1 cellular context compared by ENCODE assay signal in the genomic region with DNA sequence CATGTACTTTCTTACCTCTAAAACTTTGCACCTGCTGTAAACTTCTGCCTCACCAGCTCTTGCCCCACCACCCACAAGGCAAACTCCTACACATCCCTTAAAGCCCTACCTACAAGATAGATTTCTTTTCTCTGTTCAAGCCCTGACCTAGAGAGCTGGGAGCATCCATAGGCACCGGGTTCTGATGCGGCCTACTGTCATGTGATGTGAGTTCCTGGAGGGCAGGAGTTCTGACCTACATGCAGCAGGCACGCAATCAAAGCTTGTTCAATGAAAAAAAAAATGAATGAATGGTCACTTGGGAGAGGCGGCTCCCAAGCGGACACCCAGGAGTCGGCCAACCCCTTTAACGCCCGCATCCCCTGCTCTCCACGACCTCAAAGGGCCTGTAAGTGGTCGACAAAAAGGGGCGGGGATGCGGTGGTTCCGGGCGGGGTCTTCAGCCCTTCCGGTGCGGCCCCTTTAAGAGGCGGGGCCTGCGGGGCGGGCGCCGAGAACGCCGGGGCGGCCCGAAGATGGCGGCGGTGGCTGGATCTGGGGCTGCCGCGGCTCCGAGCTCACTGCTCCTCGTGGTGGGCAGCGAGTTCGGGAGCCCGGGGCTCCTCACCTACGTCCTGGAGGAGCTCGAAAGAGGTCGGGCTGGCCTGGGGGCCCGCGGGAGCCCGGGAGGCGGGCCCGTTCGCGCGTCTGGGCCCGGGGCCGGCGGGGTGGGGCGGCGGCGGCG.
A peak's percentile ranks its signal among the peaks of the same experiment; 100 is the strongest.
TF ChIP-seq lines count a peak whose summit lies in the region.

A gene with protein sequence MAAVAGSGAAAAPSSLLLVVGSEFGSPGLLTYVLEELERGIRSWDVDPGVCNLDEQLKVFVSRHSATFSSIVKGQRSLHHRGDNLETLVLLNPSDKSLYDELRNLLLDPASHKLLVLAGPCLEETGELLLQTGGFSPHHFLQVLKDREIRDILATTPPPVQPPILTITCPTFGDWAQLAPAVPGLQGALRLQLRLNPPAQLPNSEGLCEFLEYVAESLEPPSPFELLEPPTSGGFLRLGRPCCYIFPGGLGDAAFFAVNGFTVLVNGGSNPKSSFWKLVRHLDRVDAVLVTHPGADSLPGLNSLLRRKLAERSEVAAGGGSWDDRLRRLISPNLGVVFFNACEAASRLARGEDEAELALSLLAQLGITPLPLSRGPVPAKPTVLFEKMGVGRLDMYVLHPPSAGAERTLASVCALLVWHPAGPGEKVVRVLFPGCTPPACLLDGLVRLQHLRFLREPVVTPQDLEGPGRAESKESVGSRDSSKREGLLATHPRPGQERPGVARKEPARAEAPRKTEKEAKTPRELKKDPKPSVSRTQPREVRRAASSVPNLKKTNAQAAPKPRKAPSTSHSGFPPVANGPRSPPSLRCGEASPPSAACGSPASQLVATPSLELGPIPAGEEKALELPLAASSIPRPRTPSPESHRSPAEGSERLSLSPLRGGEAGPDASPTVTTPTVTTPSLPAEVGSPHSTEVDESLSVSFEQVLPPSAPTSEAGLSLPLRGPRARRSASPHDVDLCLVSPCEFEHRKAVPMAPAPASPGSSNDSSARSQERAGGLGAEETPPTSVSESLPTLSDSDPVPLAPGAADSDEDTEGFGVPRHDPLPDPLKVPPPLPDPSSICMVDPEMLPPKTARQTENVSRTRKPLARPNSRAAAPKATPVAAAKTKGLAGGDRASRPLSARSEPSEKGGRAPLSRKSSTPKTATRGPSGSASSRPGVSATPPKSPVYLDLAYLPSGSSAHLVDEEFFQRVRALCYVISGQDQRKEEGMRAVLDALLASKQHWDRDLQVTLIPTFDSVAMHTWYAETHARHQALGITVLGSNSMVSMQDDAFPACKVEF (plus strand): TSS at position 493 of the 724 bp plus-strand sequence. CDS start 23 bp downstream, at position 516.

TF ChIP-seq in K562, 482 proteins besides CTCF, POLR2A, EP300 and RAD21 (continued from another document and continues in another):
- TF ChIP-seq, protein P1, sequence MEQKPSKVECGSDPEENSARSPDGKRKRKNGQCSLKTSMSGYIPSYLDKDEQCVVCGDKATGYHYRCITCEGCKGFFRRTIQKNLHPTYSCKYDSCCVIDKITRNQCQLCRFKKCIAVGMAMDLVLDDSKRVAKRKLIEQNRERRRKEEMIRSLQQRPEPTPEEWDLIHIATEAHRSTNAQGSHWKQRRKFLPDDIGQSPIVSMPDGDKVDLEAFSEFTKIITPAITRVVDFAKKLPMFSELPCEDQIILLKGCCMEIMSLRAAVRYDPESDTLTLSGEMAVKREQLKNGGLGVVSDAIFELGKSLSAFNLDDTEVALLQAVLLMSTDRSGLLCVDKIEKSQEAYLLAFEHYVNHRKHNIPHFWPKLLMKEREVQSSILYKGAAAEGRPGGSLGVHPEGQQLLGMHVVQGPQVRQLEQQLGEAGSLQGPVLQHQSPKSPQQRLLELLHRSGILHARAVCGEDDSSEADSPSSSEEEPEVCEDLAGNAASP (IDR thresholded peaks at IDR 0.05): no peak
- TF ChIP-seq ELF4 (CRISPR knock-in tag; IDR thresholded peaks at IDR 0.05) (no peak), SPI1 (IDR thresholded peaks at IDR 0.05; ENCODE audit: borderline replicate concordance, low read depth, low read length) (no peak), ZNF274 (IDR thresholded peaks at IDR 0.05; ENCODE audit: borderline replicate concordance, low read depth, low read length) (no peak), ZNF197 (CRISPR knock-in tag; IDR thresholded peaks at IDR 0.05; ENCODE audit: low read depth) (no peak), FOXK2 (conservative IDR thresholded peaks at IDR 0.05 in 1 of 2, IDR thresholded peaks at IDR 0.05 in 1 of 2; ENCODE audit: low read depth in 2 of 2) (no peak), SUPT5H (IDR thresholded peaks at IDR 0.05) (peak; percentile 79), HNRNPLL (IDR thresholded peaks at IDR 0.05; ENCODE audit: low read depth, low read length, poor library complexity, severe bottlenecking) (peak; percentile 27), NBN (IDR thresholded peaks at IDR 0.05; ENCODE audit: low read depth) (no peak), KHSRP (IDR thresholded peaks at IDR 0.05) (no peak), FOXM1 (IDR thresholded peaks at IDR 0.05; ENCODE audit: low read depth) (no peak), FOXM1 (CRISPR knock-in tag; IDR thresholded peaks at IDR 0.05; ENCODE audit: low read depth) (no peak), SP1 (CRISPR knock-in tag; IDR thresholded peaks at IDR 0.05) (peak; percentile 69), LCOR (CRISPR knock-in tag; IDR thresholded peaks at IDR 0.05) (no peak), CHD1 (IDR thresholded peaks at IDR 0.05; ENCODE audit: low read length) (no peak), ZNF785 (CRISPR knock-in tag; IDR thresholded peaks at IDR 0.05) (no peak), NR4A1 (CRISPR knock-in tag; IDR thresholded peaks at IDR 0.05) (no peak), NR4A1 (tag; IDR thresholded peaks at IDR 0.05) (no peak), DIDO1 (tag; IDR thresholded peaks at IDR 0.05; ENCODE audit: low read depth) (no peak), OTX1 (CRISPR knock-in tag; IDR thresholded peaks at IDR 0.05) (no peak), CEBPG (CRISPR knock-in tag; IDR thresholded peaks at IDR 0.05) (no peak), CEBPG (tag; conservative IDR thresholded peaks at IDR 0.05 in 1 of 2, IDR thresholded peaks at IDR 0.05 in 1 of 2) (no peak), HIVEP1 (CRISPR knock-in tag; IDR thresholded peaks at IDR 0.05) (no peak), ZNF282 (CRISPR knock-in tag; IDR thresholded peaks at IDR 0.05) (no peak), RBM15 (IDR thresholded peaks at IDR 0.05; ENCODE audit: insufficient read depth, low read length) (no peak), ETV5 (CRISPR knock-in tag; IDR thresholded peaks at IDR 0.05; ENCODE audit: low read depth) (no peak; the same call in 1 of the 2 replicates), SREBF1 (IDR thresholded peaks at IDR 0.05; ENCODE audit: borderline replicate concordance, low read depth, low read length) (no peak), KLF6 (CRISPR knock-in tag; IDR thresholded peaks at IDR 0.05; ENCODE audit: borderline replicate concordance) (no peak), E2F3 (CRISPR knock-in tag; IDR thresholded peaks at IDR 0.05) (no peak), SNIP1 (IDR thresholded peaks at IDR 0.05; ENCODE audit: low read depth) (no peak), NR2C1 (IDR thresholded peaks at IDR 0.05) (no peak), NR2C1 (tag; IDR thresholded peaks at IDR 0.05) (no peak), PYGO2 (tag; IDR thresholded peaks at IDR 0.05) (no peak), NRF1 (conservative IDR thresholded peaks at IDR 0.05 in 1 of 2, IDR thresholded peaks at IDR 0.05 in 1 of 2) (no peak), RFX1 (IDR thresholded peaks at IDR 0.05) (no peak), HNRNPL (IDR thresholded peaks at IDR 0.05; ENCODE audit: low read depth, low read length) (no peak), POLR2H (tag; IDR thresholded peaks at IDR 0.05; ENCODE audit: low read depth) (no peak), SMARCC2 (IDR thresholded peaks at IDR 0.05; ENCODE audit: low read depth) (no peak), TFAM (CRISPR knock-in tag; conservative IDR thresholded peaks at IDR 0.05) (no peak), JUND (IDR thresholded peaks at IDR 0.05; ENCODE audit: borderline replicate concordance, low read depth, low read length) (no peak), JUND (tag; IDR thresholded peaks at IDR 0.05; ENCODE audit: borderline replicate concordance, low read depth, low read length) (no peak), MYBL2 (IDR thresholded peaks at IDR 0.05; ENCODE audit: low read depth) (no peak), MYBL2 (CRISPR knock-in tag; IDR thresholded peaks at IDR 0.05; ENCODE audit: borderline replicate concordance) (no peak)
- TF ChIP-seq, protein P2, sequence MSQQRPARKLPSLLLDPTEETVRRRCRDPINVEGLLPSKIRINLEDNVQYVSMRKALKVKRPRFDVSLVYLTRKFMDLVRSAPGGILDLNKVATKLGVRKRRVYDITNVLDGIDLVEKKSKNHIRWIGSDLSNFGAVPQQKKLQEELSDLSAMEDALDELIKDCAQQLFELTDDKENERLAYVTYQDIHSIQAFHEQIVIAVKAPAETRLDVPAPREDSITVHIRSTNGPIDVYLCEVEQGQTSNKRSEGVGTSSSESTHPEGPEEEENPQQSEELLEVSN (IDR thresholded peaks at IDR 0.05; ENCODE audit: borderline replicate concordance in 1 of 2, extremely low read depth in 1 of 2, insufficient read depth in 1 of 2, insufficient read length in 1 of 2, low read depth in 1 of 2, low read length in 1 of 2, poor library complexity in 1 of 2, severe bottlenecking in 1 of 2): peak in 1 of 2 experiments; percentile 13
- TF ChIP-seq, protein P3, sequence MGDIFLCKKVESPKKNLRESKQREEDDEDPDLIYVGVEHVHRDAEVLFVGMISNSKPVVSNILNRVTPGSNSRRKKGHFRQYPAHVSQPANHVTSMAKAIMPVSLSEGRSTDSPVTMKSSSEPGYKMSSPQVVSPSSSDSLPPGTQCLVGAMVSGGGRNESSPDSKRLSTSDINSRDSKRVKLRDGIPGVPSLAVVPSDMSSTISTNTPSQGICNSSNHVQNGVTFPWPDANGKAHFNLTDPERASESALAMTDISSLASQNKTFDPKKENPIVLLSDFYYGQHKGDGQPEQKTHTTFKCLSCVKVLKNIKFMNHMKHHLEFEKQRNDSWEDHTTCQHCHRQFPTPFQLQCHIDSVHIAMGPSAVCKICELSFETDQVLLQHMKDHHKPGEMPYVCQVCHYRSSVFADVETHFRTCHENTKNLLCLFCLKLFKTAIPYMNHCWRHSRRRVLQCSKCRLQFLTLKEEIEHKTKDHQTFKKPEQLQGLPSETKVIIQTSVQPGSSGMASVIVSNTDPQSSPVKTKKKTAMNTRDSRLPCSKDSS (IDR thresholded peaks at IDR 0.05; ENCODE audit: low read depth, partially characterized antibody): no peak
- TF ChIP-seq, protein P4, sequence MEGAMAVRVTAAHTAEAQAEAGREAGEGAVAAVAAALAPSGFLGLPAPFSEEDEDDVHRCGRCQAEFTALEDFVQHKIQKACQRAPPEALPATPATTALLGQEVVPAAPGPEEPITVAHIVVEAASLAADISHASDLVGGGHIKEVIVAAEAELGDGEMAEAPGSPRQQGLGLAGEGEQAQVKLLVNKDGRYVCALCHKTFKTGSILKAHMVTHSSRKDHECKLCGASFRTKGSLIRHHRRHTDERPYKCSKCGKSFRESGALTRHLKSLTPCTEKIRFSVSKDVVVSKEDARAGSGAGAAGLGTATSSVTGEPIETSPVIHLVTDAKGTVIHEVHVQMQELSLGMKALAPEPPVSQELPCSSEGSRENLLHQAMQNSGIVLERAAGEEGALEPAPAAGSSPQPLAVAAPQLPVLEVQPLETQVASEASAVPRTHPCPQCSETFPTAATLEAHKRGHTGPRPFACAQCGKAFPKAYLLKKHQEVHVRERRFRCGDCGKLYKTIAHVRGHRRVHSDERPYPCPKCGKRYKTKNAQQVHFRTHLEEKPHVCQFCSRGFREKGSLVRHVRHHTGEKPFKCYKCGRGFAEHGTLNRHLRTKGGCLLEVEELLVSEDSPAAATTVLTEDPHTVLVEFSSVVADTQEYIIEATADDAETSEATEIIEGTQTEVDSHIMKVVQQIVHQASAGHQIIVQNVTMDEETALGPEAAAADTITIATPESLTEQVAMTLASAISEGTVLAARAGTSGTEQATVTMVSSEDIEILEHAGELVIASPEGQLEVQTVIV (CRISPR knock-in tag; IDR thresholded peaks at IDR 0.05; ENCODE audit: borderline replicate concordance): no peak
- TF ChIP-seq, protein P5, sequence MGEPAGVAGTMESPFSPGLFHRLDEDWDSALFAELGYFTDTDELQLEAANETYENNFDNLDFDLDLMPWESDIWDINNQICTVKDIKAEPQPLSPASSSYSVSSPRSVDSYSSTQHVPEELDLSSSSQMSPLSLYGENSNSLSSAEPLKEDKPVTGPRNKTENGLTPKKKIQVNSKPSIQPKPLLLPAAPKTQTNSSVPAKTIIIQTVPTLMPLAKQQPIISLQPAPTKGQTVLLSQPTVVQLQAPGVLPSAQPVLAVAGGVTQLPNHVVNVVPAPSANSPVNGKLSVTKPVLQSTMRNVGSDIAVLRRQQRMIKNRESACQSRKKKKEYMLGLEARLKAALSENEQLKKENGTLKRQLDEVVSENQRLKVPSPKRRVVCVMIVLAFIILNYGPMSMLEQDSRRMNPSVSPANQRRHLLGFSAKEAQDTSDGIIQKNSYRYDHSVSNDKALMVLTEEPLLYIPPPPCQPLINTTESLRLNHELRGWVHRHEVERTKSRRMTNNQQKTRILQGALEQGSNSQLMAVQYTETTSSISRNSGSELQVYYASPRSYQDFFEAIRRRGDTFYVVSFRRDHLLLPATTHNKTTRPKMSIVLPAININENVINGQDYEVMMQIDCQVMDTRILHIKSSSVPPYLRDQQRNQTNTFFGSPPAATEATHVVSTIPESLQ (CRISPR knock-in tag; IDR thresholded peaks at IDR 0.05): no peak
- TF ChIP-seq, protein P6, sequence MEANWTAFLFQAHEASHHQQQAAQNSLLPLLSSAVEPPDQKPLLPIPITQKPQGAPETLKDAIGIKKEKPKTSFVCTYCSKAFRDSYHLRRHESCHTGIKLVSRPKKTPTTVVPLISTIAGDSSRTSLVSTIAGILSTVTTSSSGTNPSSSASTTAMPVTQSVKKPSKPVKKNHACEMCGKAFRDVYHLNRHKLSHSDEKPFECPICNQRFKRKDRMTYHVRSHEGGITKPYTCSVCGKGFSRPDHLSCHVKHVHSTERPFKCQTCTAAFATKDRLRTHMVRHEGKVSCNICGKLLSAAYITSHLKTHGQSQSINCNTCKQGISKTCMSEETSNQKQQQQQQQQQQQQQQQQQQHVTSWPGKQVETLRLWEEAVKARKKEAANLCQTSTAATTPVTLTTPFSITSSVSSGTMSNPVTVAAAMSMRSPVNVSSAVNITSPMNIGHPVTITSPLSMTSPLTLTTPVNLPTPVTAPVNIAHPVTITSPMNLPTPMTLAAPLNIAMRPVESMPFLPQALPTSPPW (CRISPR knock-in tag; IDR thresholded peaks at IDR 0.05): peak; percentile 63
- TF ChIP-seq, protein P7, sequence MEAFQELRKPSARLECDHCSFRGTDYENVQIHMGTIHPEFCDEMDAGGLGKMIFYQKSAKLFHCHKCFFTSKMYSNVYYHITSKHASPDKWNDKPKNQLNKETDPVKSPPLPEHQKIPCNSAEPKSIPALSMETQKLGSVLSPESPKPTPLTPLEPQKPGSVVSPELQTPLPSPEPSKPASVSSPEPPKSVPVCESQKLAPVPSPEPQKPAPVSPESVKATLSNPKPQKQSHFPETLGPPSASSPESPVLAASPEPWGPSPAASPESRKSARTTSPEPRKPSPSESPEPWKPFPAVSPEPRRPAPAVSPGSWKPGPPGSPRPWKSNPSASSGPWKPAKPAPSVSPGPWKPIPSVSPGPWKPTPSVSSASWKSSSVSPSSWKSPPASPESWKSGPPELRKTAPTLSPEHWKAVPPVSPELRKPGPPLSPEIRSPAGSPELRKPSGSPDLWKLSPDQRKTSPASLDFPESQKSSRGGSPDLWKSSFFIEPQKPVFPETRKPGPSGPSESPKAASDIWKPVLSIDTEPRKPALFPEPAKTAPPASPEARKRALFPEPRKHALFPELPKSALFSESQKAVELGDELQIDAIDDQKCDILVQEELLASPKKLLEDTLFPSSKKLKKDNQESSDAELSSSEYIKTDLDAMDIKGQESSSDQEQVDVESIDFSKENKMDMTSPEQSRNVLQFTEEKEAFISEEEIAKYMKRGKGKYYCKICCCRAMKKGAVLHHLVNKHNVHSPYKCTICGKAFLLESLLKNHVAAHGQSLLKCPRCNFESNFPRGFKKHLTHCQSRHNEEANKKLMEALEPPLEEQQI (IDR thresholded peaks at IDR 0.05): no peak
